ENCODE assay signal across 20 cellular contexts in genomic region chr4:47478799-47479198, GRCh38. TPM values are rescaled to one million over a fixed set of nuclear protein-coding genes. Genes with fewer than 3 reads are reported as not detected.
DNase-seq lines count a peak whose midpoint lies in the region; ATAC-seq, FAIRE-seq and TF ChIP-seq lines count a peak whose summit lies in the region.
"Had no signal": no experiment of that assay in that cellular context is flagged by ENCODE, and none has a peak within 500 bp of the region (broad histone marks: within the 10 kb centered on the region; RNA-seq: fewer than 3 reads in every experiment).

No MANE protein-coding gene starts in this region.

- no peak overlapping the region for H3K9ac ChIP-seq in mesenchymal stem cell (ENCODE audit: low read length)
- H3K9ac ChIP-seq in neuronal stem cell (ENCODE audit: low read depth, low read length, poor library complexity): no peak overlapping the region
- H3K9ac ChIP-seq: BLaER1 treated with 17β-estradiol and CSF1 and Interleukin-3, amounts not matched to agents 10 nM and 100 nM; GM23248 had no signal

- H2BK5ac ChIP-seq in mesenchymal stem cell (ENCODE audit: low read depth, low read length, poor library complexity, severe bottlenecking): no peak overlapping the region
- H2BK5ac ChIP-seq in neuronal stem cell (ENCODE audit: low read length): no peak overlapping the region

- intact Hi-C loops in spleen (cut with DNase I; ENCODE audit: low total_unique reads): no loop called here

- H2BK15ac ChIP-seq in mesenchymal stem cell (ENCODE audit: low read depth, poor library complexity, severe bottlenecking) (no peak overlapping the region), neuronal stem cell (ENCODE audit: low read length) (no peak overlapping the region)

- WGBS in mesenchymal stem cell: 77% methylated on average over 4 of the region's 4 CpGs
- 90 to 96% (median 91%) methylated on average over 4 of the region's 4 CpGs for WGBS in spleen, 5 donors
- WGBS in neuronal stem cell (ENCODE audit: extremely low coverage in 2 of 2, insufficient read length in 2 of 2, insufficient replicate concordance in 1 of 2), 2 donors: no CpG with 5 or more reads among the region's 4 CpGs

- no peak overlapping the region for H3K14ac ChIP-seq in mesenchymal stem cell (ENCODE audit: low read length in 2 of 2)
- no peak overlapping the region for H3K14ac ChIP-seq in neuronal stem cell (ENCODE audit: low read length)

- H3K9me3 ChIP-seq in mesenchymal stem cell (ENCODE audit: control insufficient read depth, low read length): no peaks in the 10 kb centered on the region
- no peaks in the 10 kb centered on the region for H3K9me3 ChIP-seq in spleen
- no peaks in the 10 kb centered on the region for H3K9me3 ChIP-seq in neuronal stem cell (replicated peaks in 1 of 2; ENCODE audit: control insufficient read depth in 2 of 2, insufficient read depth in 1 of 2, low read depth in 1 of 2, low read length in 2 of 2)
- H3K9me3 ChIP-seq: BLaER1 treated with 17β-estradiol and CSF1 and Interleukin-3, amounts not matched to agents 10 nM and 100 nM; HAP-1 had no signal

- H3K18ac ChIP-seq in mesenchymal stem cell (ENCODE audit: low read depth in 1 of 2, low read length in 2 of 2) (no peak overlapping the region), neuronal stem cell (ENCODE audit: low read length) (no peak overlapping the region)

- H3K36me3 ChIP-seq in mesenchymal stem cell (ENCODE audit: control insufficient read depth in 1 of 2, insufficient read depth in 2 of 2, low read depth in 1 of 2, low read length in 2 of 2): no peaks in the 10 kb centered on the region
- no peaks in the 10 kb centered on the region for H3K36me3 ChIP-seq in spleen
- H3K36me3 ChIP-seq in neuronal stem cell (replicated peaks in 1 of 2; ENCODE audit: control insufficient read depth in 2 of 2, insufficient read depth in 2 of 2, low read length in 2 of 2): no peaks in the 10 kb centered on the region
- H3K36me3 ChIP-seq: BLaER1 treated with 17β-estradiol and CSF1 and Interleukin-3, amounts not matched to agents 10 nM and 100 nM; HAP-1 had no signal

- peak; percentile 43 for FAIRE-seq in GM12891 (lab: Jason Lieb, UNC)
- FAIRE-seq: G401.6 had no signal

- H3K4me2 ChIP-seq in mesenchymal stem cell (ENCODE audit: low read length, poor library complexity, severe bottlenecking) (no peak overlapping the region), neuronal stem cell (ENCODE audit: insufficient read depth, low read length, poor library complexity, severe bottlenecking) (no peak overlapping the region)
- H3K4me2 ChIP-seq: BLaER1 treated with 17β-estradiol and CSF1 and Interleukin-3, amounts not matched to agents 10 nM and 100 nM had no signal

- no peak overlapping the region for H4K91ac ChIP-seq in mesenchymal stem cell (ENCODE audit: low read length)
- no peak overlapping the region for H4K91ac ChIP-seq in neuronal stem cell (ENCODE audit: low read depth, low read length, poor library complexity)

- DNase-seq in GM12891 (ENCODE audit: insufficient read length, low spot score) (no peak), mesenchymal stem cell (no peak), spleen (peak; percentile 47), AG08395 (ENCODE audit: low spot score) (no peak), GM13977 (ENCODE audit: low spot score) (no peak), neuronal stem cell (ENCODE audit: low spot score) (no peak)
- DNase-seq: 8988T; CD8-positive, alpha-beta T cell; COR-L47; DMS 273 treated with DMSO at 0.1 percent for 48 hours; DMS53; DND-41; EL; GM23248 had no signal

- H3K79me1 ChIP-seq in mesenchymal stem cell (replicated peaks; ENCODE audit: low read length, poor library complexity, severe bottlenecking) (no peaks in the 10 kb centered on the region), neuronal stem cell (ENCODE audit: low read depth, low read length) (no peaks in the 10 kb centered on the region)

- H3K4me1 ChIP-seq in mesenchymal stem cell (ENCODE audit: control insufficient read depth, insufficient read depth, low read depth, low read length): peaks cover 1% of the 10 kb centered on the region
- H3K4me1 ChIP-seq in spleen: peaks cover 0 to 21% (median 11%) of the 10 kb centered on the region in 6 donors
- peaks cover 0 to 2% of the 10 kb centered on the region in 2 donors for H3K4me1 ChIP-seq in neuronal stem cell (ENCODE audit: control insufficient read depth in 2 of 2, insufficient read depth in 1 of 2, low read depth in 1 of 2, low read length in 2 of 2)

- H3K4ac ChIP-seq in mesenchymal stem cell (ENCODE audit: low read depth in 1 of 2, low read length in 2 of 2): no peak overlapping the region
- no peak overlapping the region for H3K4ac ChIP-seq in neuronal stem cell (ENCODE audit: low read length)

- H3K27me3 ChIP-seq in mesenchymal stem cell (ENCODE audit: control insufficient read depth in 1 of 2, insufficient read depth in 1 of 2, low read length in 2 of 2) (no peaks in the 10 kb centered on the region), spleen (replicated peaks in 1 of 7) (no peaks in the 10 kb centered on the region), neuronal stem cell (ENCODE audit: control insufficient read depth in 3 of 3, insufficient read depth in 3 of 3, low read depth in 1 of 3, low read length in 3 of 3) (peaks cover 0 to 17% (median 0%) of the 10 kb centered on the region in 3 experiments)
- H3K27me3 ChIP-seq: BLaER1 treated with 17β-estradiol and CSF1 and Interleukin-3, amounts not matched to agents 10 nM and 100 nM had no signal

- no peak overlapping the region for H2BK12ac ChIP-seq in mesenchymal stem cell (ENCODE audit: low read length in 2 of 2)
- no peak overlapping the region for H2BK12ac ChIP-seq in neuronal stem cell (ENCODE audit: low read length)

- H3K27ac ChIP-seq in mesenchymal stem cell (ENCODE audit: low read length, poor library complexity, severe bottlenecking) (no peak overlapping the region), spleen (no peak overlapping the region), neuronal stem cell (replicated peaks; ENCODE audit: low read length) (no peak overlapping the region)
- H3K27ac ChIP-seq: BLaER1 treated with 17β-estradiol and CSF1 and Interleukin-3, amounts not matched to agents 10 nM and 100 nM; GM23248 had no signal

- H3K4me3 ChIP-seq in mesenchymal stem cell (ENCODE audit: insufficient read depth in 1 of 2, low read depth in 1 of 2, low read length in 2 of 2): no peak overlapping the region
- no peak overlapping the region for H3K4me3 ChIP-seq in spleen
- no peak overlapping the region for H3K4me3 ChIP-seq in neuronal stem cell (ENCODE audit: low read length in 2 of 2)
- H3K4me3 ChIP-seq: BLaER1 treated with 17β-estradiol and CSF1 and Interleukin-3, amounts not matched to agents 10 nM and 100 nM; GM23248; HAP-1 had no signal

- H4K8ac ChIP-seq in mesenchymal stem cell (ENCODE audit: low read length) (peak overlapping the region; percentile 19), neuronal stem cell (ENCODE audit: low read depth, low read length) (no peak overlapping the region)

- no peak for TF ChIP-seq POLR2A in GM12891 (IDR thresholded peaks at IDR 0.05; ENCODE audit: low read depth, low read length)
- TF ChIP-seq POLR2A in spleen (IDR thresholded peaks at IDR 0.05): no peak

- TF ChIP-seq CTCF in spleen (IDR thresholded peaks at IDR 0.05 in 8 of 11, conservative IDR thresholded peaks at IDR 0.05 in 3 of 11): no peak
- no peak for TF ChIP-seq CTCF in GM13977 (IDR thresholded peaks at IDR 0.05; ENCODE audit: extremely low read depth, insufficient read depth, missing control alignments)

- H2AK5ac ChIP-seq in mesenchymal stem cell (ENCODE audit: low read length, severe bottlenecking) (peak overlapping the region; percentile 4), neuronal stem cell (ENCODE audit: low read depth, low read length) (no peak overlapping the region)

- H2AFZ ChIP-seq in mesenchymal stem cell (ENCODE audit: low read depth, low read length) (no peak overlapping the region), neuronal stem cell (ENCODE audit: low read length) (no peak overlapping the region)
- H2AFZ ChIP-seq: GM23248 had no signal

- no peak overlapping the region for H2BK120ac ChIP-seq in mesenchymal stem cell (ENCODE audit: low read depth, low read length)
- no peak overlapping the region for H2BK120ac ChIP-seq in neuronal stem cell (ENCODE audit: low read depth, low read length)

- H3K23ac ChIP-seq in mesenchymal stem cell (ENCODE audit: low read length in 2 of 2) (no peak overlapping the region), neuronal stem cell (ENCODE audit: low read depth, low read length, poor library complexity) (no peak overlapping the region)

- ATAC-seq in esophagus mucosa: peak; percentile 29
- no peak for ATAC-seq in GM19395 (IDR thresholded peaks at IDR 0.05; ENCODE audit: unreplicated experiment)
- ATAC-seq: CD8-positive, alpha-beta T cell had no signal

- in situ Hi-C loops in GM13977 (cut with MboI; ENCODE audit: low pct_unique_long_range_greater_than_20kb, low sequenced_read_pairs, unreplicated experiment): no loop called here

TF ChIP-seq in GM12891, 5 proteins besides CTCF, POLR2A, EP300 and RAD21:
- no peak for TF ChIP-seq POLR2AphosphoS5 (IDR thresholded peaks at IDR 0.05; ENCODE audit: low read depth, low read length)
- TF ChIP-seq POU2F2 (IDR thresholded peaks at IDR 0.05; ENCODE audit: low read depth, low read length): no peak
- TF ChIP-seq PAX5 (IDR thresholded peaks at IDR 0.05; ENCODE audit: insufficient read depth, low read length, severe bottlenecking): no peak
- no peak for TF ChIP-seq SPI1 (IDR thresholded peaks at IDR 0.05; ENCODE audit: low read depth, low read length)
- TF ChIP-seq TAF1 (IDR thresholded peaks at IDR 0.05; ENCODE audit: low read depth, low read length): no peak

RNA-seq across cellular contexts. Expression of gene ATP10D, which starts 6.3 kb away (rescaled TPM):
- polyA plus RNA-seq in GM12891 (2012; ENCODE audit: low read depth, missing spikeins): 3.4 TPM
- total RNA-seq in esophagus mucosa (50.2 TPM), spleen (10 to 100 TPM; 47.3 to 79.1 (median 52.8) TPM)
- 26.7 TPM for polyA plus RNA-seq in mesenchymal stem cell (2013, experiment 1 of 2)
- polyA plus RNA-seq in mesenchymal stem cell (2013, experiment 2 of 2): 25.6 TPM
- polyA plus RNA-seq in spleen: 1 to 10 TPM; 4.6 to 6.4 (median 5.6) TPM
- polyA plus RNA-seq in neuronal stem cell (2013, experiment 1 of 2): 3.0 TPM
- polyA plus RNA-seq in neuronal stem cell (2013, experiment 2 of 2): 4.0 TPM
- total RNA-seq: HT-29 had no signal

RNA-seq across cellular contexts. Expression of gene COMMD8, which starts 15.3 kb away (rescaled TPM):
- polyA plus RNA-seq in GM12891 (2012; ENCODE audit: low read depth, missing spikeins): 18.2 TPM
- total RNA-seq in esophagus mucosa (21.6 TPM), spleen (10 to 100 TPM; 14.1 to 21.1 (median 19.4) TPM)
- 25.3 TPM for polyA plus RNA-seq in mesenchymal stem cell (2013, experiment 1 of 2)
- polyA plus RNA-seq in mesenchymal stem cell (2013, experiment 2 of 2): 28.2 TPM
- polyA plus RNA-seq in spleen: 10 to 100 TPM; 25.2 to 30.9 (median 28.5) TPM
- 17.6 TPM for polyA plus RNA-seq in neuronal stem cell (2013, experiment 1 of 2)
- 17.2 TPM for polyA plus RNA-seq in neuronal stem cell (2013, experiment 2 of 2)
